ENCODE assay signal across 22 cellular contexts in genomic region chr6:124099520-124099919, GRCh38.
"Had no signal": no experiment of that assay in that cellular context is flagged by ENCODE, and none has a peak within 500 bp of the region (broad histone marks: within the 10 kb centered on the region; RNA-seq: fewer than 3 reads in every experiment).

No MANE protein-coding gene starts in this region.

- H3K9me3 Mint-ChIP-seq: nephron progenitor cell had no signal

- H3K4me1 Mint-ChIP-seq: naive thymus-derived CD4-positive, alpha-beta T cell; nephron progenitor cell had no signal

- H3K36me3 ChIP-seq: esophagus muscularis mucosa, gastrocnemius medialis, heart right ventricle, ovary, right atrium auricular region, sigmoid colon, stomach, thoracic aorta, transverse colon had no signal

- DNase-seq: effector memory CD8-positive, alpha-beta T cell; gastrocnemius medialis; heart right ventricle; hypothalamus; left colon; left ventricle myocardium superior; naive thymus-derived CD4-positive, alpha-beta T cell; nephron progenitor cell; nucleus accumbens; ovary; sigmoid colon; stimulated activated CD4-positive, alpha-beta T cell treated with anti-CD3 and anti-CD28 coated beads, Interleukin-2, amount 100 ng/mL, for 24 hours; stimulated activated naive CD4-positive, alpha-beta T cell; stomach; substantia nigra; transverse colon had no signal

- H3K4me1 ChIP-seq: esophagus muscularis mucosa, heart right ventricle, right atrium auricular region, sigmoid colon, stomach, transverse colon had no signal

- H3K27me3 Mint-ChIP-seq: effector memory CD8-positive, alpha-beta T cell; naive thymus-derived CD4-positive, alpha-beta T cell had no signal

- ATAC-seq: effector memory CD8-positive, alpha-beta T cell; gastrocnemius medialis; heart right ventricle; left colon; left ventricle myocardium superior; naive thymus-derived CD4-positive, alpha-beta T cell had no signal

- H3K9me3 ChIP-seq: esophagus muscularis mucosa, gastrocnemius medialis, heart right ventricle, ovary, right atrium auricular region, sigmoid colon, stomach, thoracic aorta, transverse colon had no signal

- H3K4me3 Mint-ChIP-seq: effector memory CD8-positive, alpha-beta T cell; naive thymus-derived CD4-positive, alpha-beta T cell; nephron progenitor cell had no signal

- H3K4me3 ChIP-seq: esophagus muscularis mucosa, gastrocnemius medialis, heart right ventricle, lung, ovary, right atrium auricular region, sigmoid colon, skin epidermis, stomach, thoracic aorta, transverse colon had no signal

- H3K27me3 ChIP-seq: esophagus muscularis mucosa, gastrocnemius medialis, heart right ventricle, ovary, right atrium auricular region, sigmoid colon, stomach, transverse colon had no signal

- H3K27ac Mint-ChIP-seq: effector memory CD8-positive, alpha-beta T cell; naive thymus-derived CD4-positive, alpha-beta T cell; nephron progenitor cell had no signal

- H3K27ac ChIP-seq: epithelial cell of prostate, esophagus muscularis mucosa, gastrocnemius medialis, heart right ventricle, ovary, right atrium auricular region, sigmoid colon, skin epidermis, stomach, thoracic aorta, transverse colon had no signal

- H3K36me3 Mint-ChIP-seq: naive thymus-derived CD4-positive, alpha-beta T cell had no signal
